Comparison of ENCODE assay signal across 8 cellular contexts in the genomic region with DNA sequence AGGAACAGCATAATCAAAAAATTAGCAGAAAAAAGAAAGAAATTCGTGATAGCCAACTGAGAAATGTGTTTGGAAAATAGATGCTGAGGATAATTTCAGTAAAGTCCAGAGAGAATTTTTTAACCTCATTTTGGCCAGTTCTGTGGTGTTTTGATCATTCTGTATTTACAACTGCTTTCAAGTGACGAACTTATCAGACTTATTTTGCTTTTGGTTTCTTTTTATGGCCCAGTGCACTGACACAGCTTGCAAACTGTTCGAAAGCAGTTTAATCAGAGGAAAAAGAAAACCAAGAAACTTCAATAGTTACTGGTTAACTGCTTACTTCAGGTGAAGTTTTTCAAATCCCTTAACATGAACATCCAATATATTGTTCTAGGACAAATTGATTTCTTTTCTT. TPM values are rescaled to one million over a fixed set of nuclear protein-coding genes. Genes with fewer than 3 reads are reported as not detected.
DNase-seq lines count a peak whose midpoint lies in the region; ATAC-seq and TF ChIP-seq lines count a peak whose summit lies in the region.

No MANE protein-coding gene starts in this region.

- no peaks in the 10 kb centered on the region for H3K9me3 ChIP-seq in Peyer's patch
- H3K9me3 ChIP-seq in suprapubic skin: no peaks in the 10 kb centered on the region
- no peaks in the 10 kb centered on the region for H3K9me3 ChIP-seq in mucosa of descending colon

- no peak for ATAC-seq in mucosa of descending colon

- no peak for DNase-seq in activated T-cell treated with anti-CD3 and anti-CD28 coated beads, Interleukin-2, amount 50 U/mL, for 24 hours
- DNase-seq in activated T-cell treated with anti-CD3 and anti-CD28 coated beads, Interleukin-2, amount 50 U/mL, for 1 hour: no peak
- DNase-seq in Peyer's patch (no peak), fibroblast of villous mesenchyme (ENCODE audit: low read depth) (peak; percentile 73), suprapubic skin (ENCODE audit: low spot score in 2 of 2) (no peak), NK-92 (lab: John Stamatoyannopoulos, UW; ENCODE audit: unreplicated experiment) (no peak), GM03348 (ENCODE audit: low spot score) (no peak), mucosa of descending colon (no peak)

- WGBS in suprapubic skin: 31% methylated on average over 3 of the region's 3 CpGs

- peak overlapping the region; percentile 95 for H3K27ac ChIP-seq in Peyer's patch
- peak overlapping the region; percentile 12 for H3K27ac ChIP-seq in suprapubic skin

- intact Hi-C loops in mucosa of descending colon (cut with DNase I, micrococcal nuclease): no loop called here

- H3K4me1 ChIP-seq in Peyer's patch (peaks cover 0 to 28% (median 5%) of the 10 kb centered on the region in 4 donors), suprapubic skin (peaks cover 46% of the 10 kb centered on the region), mucosa of descending colon (ENCODE audit: low read depth) (peaks cover 4% of the 10 kb centered on the region)

- H3K4me3 ChIP-seq in Peyer's patch: peak overlapping the region; percentile 79 to 97 (median 88)
- H3K4me3 ChIP-seq in fibroblast of villous mesenchyme (ENCODE audit: low read depth, low read length): peak overlapping the region; percentile 92
- peak overlapping the region; percentile 100 for H3K4me3 ChIP-seq in suprapubic skin
- no peak overlapping the region for H3K4me3 ChIP-seq in mucosa of descending colon

- peaks cover 63% of the 10 kb centered on the region for H3K36me3 Mint-ChIP-seq in activated T-cell treated with anti-CD3 and anti-CD28 coated beads, Interleukin-2, amount 50 U/mL, for 24 hours (ENCODE audit: low read depth)

- H3K27me3 ChIP-seq in Peyer's patch (no peaks in the 10 kb centered on the region), suprapubic skin (no peaks in the 10 kb centered on the region)

- H3K4me1 Mint-ChIP-seq in activated T-cell treated with anti-CD3 and anti-CD28 coated beads, Interleukin-2, amount 50 U/mL, for 24 hours (ENCODE audit: low read depth): peaks cover 53% of the 10 kb centered on the region

- TF ChIP-seq POLR2A in Peyer's patch (IDR thresholded peaks at IDR 0.05) (no peak), suprapubic skin (IDR thresholded peaks at IDR 0.05) (no peak)

- H3K27me3 Mint-ChIP-seq in activated T-cell treated with anti-CD3 and anti-CD28 coated beads, Interleukin-2, amount 50 U/mL, for 24 hours: no peaks in the 10 kb centered on the region

- no peaks in the 10 kb centered on the region for H3K9me3 Mint-ChIP-seq in activated T-cell treated with anti-CD3 and anti-CD28 coated beads, Interleukin-2, amount 50 U/mL, for 24 hours

- H3K4me3 Mint-ChIP-seq in activated T-cell treated with anti-CD3 and anti-CD28 coated beads, Interleukin-2, amount 50 U/mL, for 24 hours: peak overlapping the region; percentile 90

- H3K36me3 ChIP-seq in Peyer's patch: peaks cover 0 to 13% (median 0%) of the 10 kb centered on the region in 3 donors
- H3K36me3 ChIP-seq in suprapubic skin: peaks cover 11% of the 10 kb centered on the region
- H3K36me3 ChIP-seq in mucosa of descending colon (ENCODE audit: low read depth): no peaks in the 10 kb centered on the region

- peak overlapping the region; percentile 94 for H3K27ac Mint-ChIP-seq in activated T-cell treated with anti-CD3 and anti-CD28 coated beads, Interleukin-2, amount 50 U/mL, for 24 hours

- TF ChIP-seq EP300 in suprapubic skin (IDR thresholded peaks at IDR 0.05): no peak

- TF ChIP-seq CTCF in Peyer's patch (IDR thresholded peaks at IDR 0.05): no peak
- TF ChIP-seq CTCF in fibroblast of villous mesenchyme (IDR thresholded peaks at IDR 0.05; ENCODE audit: insufficient read depth, low read depth, low read length): no peak
- TF ChIP-seq CTCF in suprapubic skin (IDR thresholded peaks at IDR 0.05): no peak
- TF ChIP-seq CTCF in mucosa of descending colon (IDR thresholded peaks at IDR 0.05): no peak

RNA-seq across cellular contexts. Expression of gene SDHA, which starts 1.9 kb away (rescaled TPM):
- 100 to 1,000 TPM in 3 of 4 donors, 10 to 100 TPM in 1; 94.9 to 253 (median 207) TPM for total RNA-seq in Peyer's patch
- total RNA-seq in fibroblast of villous mesenchyme: 84.4 and 87.2 TPM in 2 replicates
- total RNA-seq in suprapubic skin: 10 to 100 TPM; 51.5 to 80.2 (median 68.7) TPM
- 100 to 1,000 TPM; 223 to 322 (median 249) TPM for total RNA-seq in mucosa of descending colon

RNA-seq across cellular contexts. Expression of gene CCDC127, which starts 2.1 kb away (rescaled TPM):
- total RNA-seq in Peyer's patch: 1 to 10 TPM; 4.1 to 9.0 (median 7.2) TPM
- 4.2 and 4.3 TPM in 2 replicates for total RNA-seq in fibroblast of villous mesenchyme
- 10 to 100 TPM in 1 of 4 donors, 1 to 10 TPM in 3; 3.1 to 11.7 (median 5.1) TPM for total RNA-seq in suprapubic skin
- 1 to 10 TPM; 3.5 to 9.8 (median 4.7) TPM for total RNA-seq in mucosa of descending colon

RNA-seq across cellular contexts. Expression of gene LRRC14B, which starts 28.7 kb away (rescaled TPM):
- total RNA-seq in Peyer's patch: not detected
- not detected in 2 replicates for total RNA-seq in fibroblast of villous mesenchyme
- not detected for total RNA-seq in suprapubic skin
- total RNA-seq in mucosa of descending colon: not detected

RNA-seq across cellular contexts. Expression of gene PDCD6, which starts 51.4 kb away (rescaled TPM):
- total RNA-seq in Peyer's patch: 100 to 1,000 TPM in 2 of 4 donors, 10 to 100 TPM in 2; 75.9 to 114 (median 96.0) TPM
- 72.2 and 84.6 TPM in 2 replicates for total RNA-seq in fibroblast of villous mesenchyme
- 100 to 1,000 TPM in 1 of 4 donors, 10 to 100 TPM in 3; 90.1 to 105 (median 96.7) TPM for total RNA-seq in suprapubic skin
- 100 to 1,000 TPM in 2 of 3 donors, 10 to 100 TPM in 1; 91.2 to 125 (median 122) TPM for total RNA-seq in mucosa of descending colon
